ENCODE assay signal across 12 cellular contexts in genomic region chr19:41937525-41937924, GRCh38. TPM values are rescaled to one million over a fixed set of nuclear protein-coding genes. Genes with fewer than 3 reads are reported as not detected.
DNase-seq lines count a peak whose midpoint lies in the region; ATAC-seq and TF ChIP-seq lines count a peak whose summit lies in the region.
"Had no signal": no experiment of that assay in that cellular context is flagged by ENCODE, and none has a peak within 500 bp of the region (broad histone marks: within the 10 kb centered on the region; RNA-seq: fewer than 3 reads in every experiment).

No MANE protein-coding gene starts in this region.

- H3K9me3 Mint-ChIP-seq in brain (peaks cover 0 to 6% (median 0%) of the 10 kb centered on the region in 5 experiments), HFFc6 (no peaks in the 10 kb centered on the region)

- peak overlapping the region; percentile 44 for H3K27ac ChIP-seq in BLaER1
- H3K27ac ChIP-seq: esophagus squamous epithelium had no signal

- H3K27ac Mint-ChIP-seq in brain = no peak overlapping the region
- no peak overlapping the region for H3K27ac Mint-ChIP-seq in HFFc6

- H3K4me2 ChIP-seq in BLaER1 = peak overlapping the region; percentile 67

- no peaks in the 10 kb centered on the region for H3K9me3 ChIP-seq in BLaER1
- H3K9me3 ChIP-seq: esophagus squamous epithelium, HAP-1 had no signal

- H3K4me1 Mint-ChIP-seq in brain (peaks cover 48% of the 10 kb centered on the region), HFFc6 (ENCODE audit: low read depth) (peaks cover 35% of the 10 kb centered on the region)

- H3K27me3 ChIP-seq in BLaER1 (peaks cover 53% of the 10 kb centered on the region), H7 (ENCODE audit: control insufficient read depth, insufficient read depth, low read length) (peaks cover 66% of the 10 kb centered on the region)

- no peaks in the 10 kb centered on the region for H4K20me1 ChIP-seq in BLaER1

- no peak overlapping the region for H3K4me3 ChIP-seq in BLaER1
- H3K4me3 ChIP-seq in H7 (ENCODE audit: insufficient read depth, low read depth, low read length) = no peak overlapping the region
- H3K4me3 ChIP-seq: esophagus squamous epithelium, HAP-1 had no signal

- H3K4me3 Mint-ChIP-seq in brain (peak overlapping the region in 4 of 5 experiments; percentile 0 to 51 (median 42)), HFFc6 (no peak overlapping the region)

- peaks cover 6% of the 10 kb centered on the region for H3K36me3 Mint-ChIP-seq in brain
- H3K36me3 Mint-ChIP-seq in HFFc6 (ENCODE audit: low read depth) = no peaks in the 10 kb centered on the region

- ATAC-seq in HG03139 (IDR thresholded peaks at IDR 0.05; ENCODE audit: unreplicated experiment) (no peak), GM21360 (IDR thresholded peaks at IDR 0.05; ENCODE audit: unreplicated experiment) (no peak)

- H3K27me3 Mint-ChIP-seq in brain = peaks cover 57% of the 10 kb centered on the region
- peaks cover 20% of the 10 kb centered on the region for H3K27me3 Mint-ChIP-seq in HFFc6 (ENCODE audit: insufficient read depth)

- peaks cover 52% of the 10 kb centered on the region for H3K4me1 ChIP-seq in BLaER1
- H3K4me1 ChIP-seq: HAP-1 had no signal

- H3K36me3 ChIP-seq in BLaER1 (no peaks in the 10 kb centered on the region), H7 (replicated peaks; ENCODE audit: control insufficient read depth, insufficient read depth, low read length) (no peaks in the 10 kb centered on the region)
- H3K36me3 ChIP-seq: esophagus squamous epithelium, HAP-1 had no signal

- TF ChIP-seq CTCF in brain (conservative IDR thresholded peaks at IDR 0.05) (no peak), HFFc6 (IDR thresholded peaks at IDR 0.05) (no peak)

- H3K9ac ChIP-seq in BLaER1 = peak overlapping the region; percentile 18; the same call in 1 of the 2 replicates

- DNase-seq in H7 = peak; percentile 67
- DNase-seq in HFFc6 = no peak
- DNase-seq: esophagus squamous epithelium, NCI-H226, nucleus accumbens had no signal

RNA-seq across cellular contexts. Expression of gene ERFL, which starts 9.3 kb away (rescaled TPM):
- 0.15 TPM in 1 of 2 replicates, not detected in the other for total RNA-seq in H7 (2014; rRNA removed; shearing (Covaris generic))
- polyA plus RNA-seq in brain (ENCODE audit: insufficient read depth, low read depth, low replicate concordance) = 0.56 TPM
- total RNA-seq in HFFc6 (2021; fragmentation: NEBNext Ultra II Directional; extraction: Animal tissue kit (Norgen Biotek cat#: 25700)) = under 1 TPM in 4 of 6 experiments, not detected in 2; 0.09 to 0.17 (median 0.12) TPM
- total RNA-seq: esophagus squamous epithelium, skeletal muscle tissue had no signal

RNA-seq across cellular contexts. Expression of gene RABAC1, which starts 21.6 kb away (rescaled TPM):
- 140 and 163 TPM in 2 replicates for total RNA-seq in H7 (2014; rRNA removed; shearing (Covaris generic))
- polyA plus RNA-seq in brain (ENCODE audit: insufficient read depth, low read depth, low replicate concordance) = 203 TPM
- 100 to 1,000 TPM; 245 to 349 (median 258) TPM for total RNA-seq in HFFc6 (2021; fragmentation: NEBNext Ultra II Directional; extraction: Animal tissue kit (Norgen Biotek cat#: 25700))

RNA-seq across cellular contexts. Expression of gene ARHGEF1, which starts 54.5 kb away (rescaled TPM):
- 34.3 and 40.7 TPM in 2 replicates for total RNA-seq in H7 (2014; rRNA removed; shearing (Covaris generic))
- 29.9 TPM for polyA plus RNA-seq in brain (ENCODE audit: insufficient read depth, low read depth, low replicate concordance)
- 10 to 100 TPM; 63.8 to 73.3 (median 68.2) TPM for total RNA-seq in HFFc6 (2021; fragmentation: NEBNext Ultra II Directional; extraction: Animal tissue kit (Norgen Biotek cat#: 25700))

RNA-seq across cellular contexts. Expression of gene ATP1A3, which starts 56.5 kb away (rescaled TPM):
- 9.9 and 11.9 TPM in 2 replicates for total RNA-seq in H7 (2014; rRNA removed; shearing (Covaris generic))
- polyA plus RNA-seq in brain (ENCODE audit: insufficient read depth, low read depth, low replicate concordance) = 213 TPM
- under 1 TPM in 4 of 6 experiments, not detected in 2; 0.10 to 0.66 (median 0.33) TPM for total RNA-seq in HFFc6 (2021; fragmentation: NEBNext Ultra II Directional; extraction: Animal tissue kit (Norgen Biotek cat#: 25700))
- total RNA-seq: lower leg skin, skeletal muscle tissue had no signal
